11 cellular contexts compared by ENCODE assay signal in the genomic region with DNA sequence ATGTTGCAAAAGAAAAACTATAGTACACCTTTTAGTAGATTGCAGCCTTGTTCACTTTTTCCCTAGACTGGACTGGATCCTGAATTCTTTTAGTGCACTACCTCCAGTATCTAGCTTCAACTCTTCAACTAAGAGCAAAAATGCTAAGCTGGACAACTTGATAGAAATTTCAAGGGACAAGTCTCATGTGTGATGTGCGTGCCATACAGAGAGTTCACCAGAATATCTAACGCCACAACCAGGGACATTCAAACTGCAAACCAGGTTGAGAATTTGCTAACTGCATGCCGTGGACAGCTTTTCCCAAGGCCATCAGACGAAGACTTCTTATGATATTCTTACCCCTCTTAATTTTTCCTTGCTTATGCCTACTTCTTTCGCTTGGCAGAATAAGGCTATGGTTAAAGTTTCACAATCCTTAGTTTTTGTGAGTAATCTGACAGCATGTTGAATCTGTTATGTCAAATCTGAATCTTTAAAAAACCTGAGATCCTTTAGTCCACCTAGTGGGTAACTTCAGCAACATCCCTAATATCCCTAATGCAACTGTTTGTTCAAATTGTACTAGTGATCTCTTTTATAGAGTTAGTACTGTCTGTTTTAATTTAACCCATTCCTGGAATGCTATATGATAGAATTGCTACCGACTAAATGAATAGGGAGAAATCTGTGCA.
DNase-seq lines count a peak whose midpoint lies in the region; ATAC-seq and TF ChIP-seq lines count a peak whose summit lies in the region.
"Had no signal": no experiment of that assay in that cellular context is flagged by ENCODE, and none has a peak within 500 bp of the region (broad histone marks: within the 10 kb centered on the region; RNA-seq: fewer than 3 reads in every experiment).

No MANE protein-coding gene starts in this region.

- H3K4me1 ChIP-seq in right atrium auricular region = peaks cover 0 to 4% of the 10 kb centered on the region in 2 donors
- H3K4me1 ChIP-seq: BLaER1 treated with 17β-estradiol and CSF1 and Interleukin-3, amounts not matched to agents 10 nM and 100 nM; Peyer's patch had no signal

- peak overlapping the region in 1 of 2 donors; percentile 24 for H3K27ac ChIP-seq in right atrium auricular region
- H3K27ac ChIP-seq: BLaER1 treated with 17β-estradiol and CSF1 and Interleukin-3, amounts not matched to agents 10 nM and 100 nM; Peyer's patch had no signal

- TF ChIP-seq CTCF in astrocyte of the cerebellum (IDR thresholded peaks at IDR 0.05; ENCODE audit: low read depth, low read length, missing control alignments) (peak; percentile 35), right atrium auricular region (IDR thresholded peaks at IDR 0.05) (peak; percentile 23 to 61)

- no peaks in the 10 kb centered on the region for H3K9me3 ChIP-seq in right atrium auricular region
- H3K9me3 ChIP-seq: BLaER1 treated with 17β-estradiol and CSF1 and Interleukin-3, amounts not matched to agents 10 nM and 100 nM; Peyer's patch had no signal

- intact Hi-C loops in Right ventricle myocardium superior (cut with DNase I) (loop anchor here (5.0 kb wide), 1 partner anchor 91 kb away; no protein-coding TSS in a partner anchor), cardiac septum (cut with DNase I) (loop anchor here (1.0 to 10.0 kb wide), 2 partner anchors 54 to 90 kb away; no protein-coding TSS in a partner anchor)

- no peaks in the 10 kb centered on the region for H3K36me3 ChIP-seq in right atrium auricular region
- H3K36me3 ChIP-seq: BLaER1 treated with 17β-estradiol and CSF1 and Interleukin-3, amounts not matched to agents 10 nM and 100 nM; Peyer's patch had no signal

- ATAC-seq in Right ventricle myocardium superior (ENCODE audit: poor library complexity) = peak; percentile 66
- ATAC-seq in GM19395 (IDR thresholded peaks at IDR 0.05; ENCODE audit: unreplicated experiment) = no peak
- ATAC-seq in HG02885 (IDR thresholded peaks at IDR 0.05; ENCODE audit: poor library complexity, unreplicated experiment) = no peak

- in situ Hi-C loops in astrocyte of the cerebellum (cut with HindIII; ENCODE audit: low sequenced_read_pairs) = loop anchor here (5.0 kb wide), 1 partner anchor 81 kb away; no protein-coding TSS in a partner anchor

- DNase-seq in Right ventricle myocardium superior (no peak), cardiac septum (ENCODE audit: low spot score) (no peak), astrocyte of the cerebellum (ENCODE audit: low read depth) (peak; percentile 36), right atrium auricular region (ENCODE audit: low spot score) (no peak), DMS79 (lab: John Stamatoyannopoulos, UW) (no peak), iPS-NIHi7 (ENCODE audit: extremely low spot score) (no peak)
- DNase-seq: dorsolateral prefrontal cortex, Peyer's patch had no signal

- H3K27me3 ChIP-seq in right atrium auricular region = no peaks in the 10 kb centered on the region
- H3K27me3 ChIP-seq: BLaER1 treated with 17β-estradiol and CSF1 and Interleukin-3, amounts not matched to agents 10 nM and 100 nM; dorsolateral prefrontal cortex; Peyer's patch had no signal

- no peak overlapping the region for H3K4me3 ChIP-seq in astrocyte of the cerebellum (ENCODE audit: low read depth, low read length)
- no peak overlapping the region for H3K4me3 ChIP-seq in right atrium auricular region
- H3K4me3 ChIP-seq: BLaER1 treated with 17β-estradiol and CSF1 and Interleukin-3, amounts not matched to agents 10 nM and 100 nM; dorsolateral prefrontal cortex; Peyer's patch had no signal
